ENCODE assay signal across 21 cellular contexts in genomic region chr19:57113501-57113900, GRCh38. TPM values are rescaled to one million over a fixed set of nuclear protein-coding genes. Genes with fewer than 3 reads are reported as not detected.
"Had no signal": no experiment of that assay in that cellular context is flagged by ENCODE, and none has a peak within 500 bp of the region (broad histone marks: within the 10 kb centered on the region; RNA-seq: fewer than 3 reads in every experiment).

No MANE protein-coding gene starts in this region.

RNA-seq across cellular contexts. Expression of gene USP29, which starts 6.3 kb away (rescaled TPM):
- total RNA-seq: activated naive CD4-positive, alpha-beta T cell treated with anti-CD3 and anti-CD28 coated beads for 36 hours; activated naive CD4-positive, alpha-beta T cell treated with anti-CD3 and anti-CD28 coated beads, Interleukin-2, amount 50 U/mL, for 72 hours; activated naive CD8-positive, alpha-beta T cell treated with anti-CD3 and anti-CD28 coated beads for 36 hours; activated naive CD8-positive, alpha-beta T cell treated with anti-CD3 and anti-CD28 coated beads, Interleukin-2, amount 10 ng/mL, durations not matched to agents 7 days and 5 days; activated T-cell treated with anti-CD3 and anti-CD28 coated beads, Interleukin-2, amount 50 U/mL, for 4 hours; activated T-cell treated with anti-CD3 and anti-CD28 coated beads, Interleukin-2, amount 50 U/mL, for 72 hours; activated T-helper 1 cell treated with anti-CD3 and anti-CD28 coated beads, Interleukin-12 subunit alpha, Interleukin-12 subunit beta, Interleukin-2, Interleukin-4 antibody, amounts not matched to agents 30 ng/mL and 10 ng/mL and 1 ng/mL, durations not matched to agents 14 hours and 24 hours and 36 hours; activated T-helper 17 cell treated with anti-CD3 and anti-CD28 coated beads, Interleukin-2, amount 50 U/mL, for 72 hours; activated T-helper 2 cell treated with anti-CD3 and anti-CD28 coated beads, Interferon-gamma antibody, Interleukin-2, Interleukin-4, amounts not matched to agents 10 μg/mL and 5 μg/mL and 100 μg/mL, durations not matched to agents 14 hours and 24 hours and 36 hours; adrenal gland; aorta; ascending aorta; astrocyte; body of pancreas; breast epithelium; bronchial epithelial cell; cardiac muscle cell; cardiac septum; cerebellum; chondrocyte had no signal
- polyA plus RNA-seq: adipose tissue, adrenal gland, aorta, cardiac muscle cell had no signal

RNA-seq across cellular contexts. Expression of gene ZIM3, which starts 31.5 kb away (rescaled TPM):
- total RNA-seq: activated naive CD4-positive, alpha-beta T cell treated with anti-CD3 and anti-CD28 coated beads for 36 hours; activated naive CD4-positive, alpha-beta T cell treated with anti-CD3 and anti-CD28 coated beads, Interleukin-2, amount 50 U/mL, for 72 hours; activated naive CD8-positive, alpha-beta T cell treated with anti-CD3 and anti-CD28 coated beads for 36 hours; activated naive CD8-positive, alpha-beta T cell treated with anti-CD3 and anti-CD28 coated beads, Interleukin-2, amount 10 ng/mL, durations not matched to agents 7 days and 5 days; activated T-cell treated with anti-CD3 and anti-CD28 coated beads, Interleukin-2, amount 50 U/mL, for 4 hours; activated T-cell treated with anti-CD3 and anti-CD28 coated beads, Interleukin-2, amount 50 U/mL, for 72 hours; activated T-helper 1 cell treated with anti-CD3 and anti-CD28 coated beads, Interleukin-12 subunit alpha, Interleukin-12 subunit beta, Interleukin-2, Interleukin-4 antibody, amounts not matched to agents 30 ng/mL and 10 ng/mL and 1 ng/mL, durations not matched to agents 14 hours and 24 hours and 36 hours; activated T-helper 17 cell treated with anti-CD3 and anti-CD28 coated beads, Interleukin-2, amount 50 U/mL, for 72 hours; activated T-helper 2 cell treated with anti-CD3 and anti-CD28 coated beads, Interferon-gamma antibody, Interleukin-2, Interleukin-4, amounts not matched to agents 10 μg/mL and 5 μg/mL and 100 μg/mL, durations not matched to agents 14 hours and 24 hours and 36 hours; adrenal gland; aorta; ascending aorta; astrocyte; body of pancreas; breast epithelium; bronchial epithelial cell; cardiac muscle cell; cardiac septum; cerebellum; chondrocyte had no signal
- polyA plus RNA-seq: adipose tissue, adrenal gland, aorta, cardiac muscle cell had no signal

RNA-seq across cellular contexts. Expression of gene DUXA, which starts 53.8 kb away (rescaled TPM):
- total RNA-seq: activated naive CD4-positive, alpha-beta T cell treated with anti-CD3 and anti-CD28 coated beads for 36 hours; activated naive CD4-positive, alpha-beta T cell treated with anti-CD3 and anti-CD28 coated beads, Interleukin-2, amount 50 U/mL, for 72 hours; activated naive CD8-positive, alpha-beta T cell treated with anti-CD3 and anti-CD28 coated beads for 36 hours; activated naive CD8-positive, alpha-beta T cell treated with anti-CD3 and anti-CD28 coated beads, Interleukin-2, amount 10 ng/mL, durations not matched to agents 7 days and 5 days; activated T-cell treated with anti-CD3 and anti-CD28 coated beads, Interleukin-2, amount 50 U/mL, for 4 hours; activated T-cell treated with anti-CD3 and anti-CD28 coated beads, Interleukin-2, amount 50 U/mL, for 72 hours; activated T-helper 1 cell treated with anti-CD3 and anti-CD28 coated beads, Interleukin-12 subunit alpha, Interleukin-12 subunit beta, Interleukin-2, Interleukin-4 antibody, amounts not matched to agents 30 ng/mL and 10 ng/mL and 1 ng/mL, durations not matched to agents 14 hours and 24 hours and 36 hours; activated T-helper 17 cell treated with anti-CD3 and anti-CD28 coated beads, Interleukin-2, amount 50 U/mL, for 72 hours; activated T-helper 2 cell treated with anti-CD3 and anti-CD28 coated beads, Interferon-gamma antibody, Interleukin-2, Interleukin-4, amounts not matched to agents 10 μg/mL and 5 μg/mL and 100 μg/mL, durations not matched to agents 14 hours and 24 hours and 36 hours; adrenal gland; ascending aorta; astrocyte; body of pancreas; breast epithelium; bronchial epithelial cell; cardiac muscle cell; cardiac septum; cerebellum; chondrocyte had no signal
- polyA plus RNA-seq: adipose tissue, adrenal gland, aorta, cardiac muscle cell had no signal
